1 cellular context compared by ENCODE assay signal in genomic region chr7:12158334-12159060, GRCh38.
A peak's percentile ranks its signal among the peaks of the same experiment; 100 is the strongest.
TF ChIP-seq lines count a peak whose summit lies in the region.

No MANE protein-coding gene starts in this region.

TF ChIP-seq in K562, 482 proteins besides CTCF, POLR2A, EP300 and RAD21:
- TF ChIP-seq ATF3 (IDR thresholded peaks at IDR 0.05) (peak; percentile 34; the same call in 1 of the 2 replicates), ATF3 (CRISPR knock-in tag; conservative IDR thresholded peaks at IDR 0.05) (no peak), MEIS2 (IDR thresholded peaks at IDR 0.05; ENCODE audit: partially characterized antibody) (peak; percentile 14), MXD1 (CRISPR knock-in tag; IDR thresholded peaks at IDR 0.05; ENCODE audit: borderline replicate concordance, poor library complexity, severe bottlenecking) (no peak), CEBPG (CRISPR knock-in tag; IDR thresholded peaks at IDR 0.05) (no peak), CEBPG (tag; conservative IDR thresholded peaks at IDR 0.05 in 1 of 2, IDR thresholded peaks at IDR 0.05 in 1 of 2) (peak in 1 of 2 experiments; percentile 66; a peak in 2 of 4 replicates)
